In the genomic region with DNA sequence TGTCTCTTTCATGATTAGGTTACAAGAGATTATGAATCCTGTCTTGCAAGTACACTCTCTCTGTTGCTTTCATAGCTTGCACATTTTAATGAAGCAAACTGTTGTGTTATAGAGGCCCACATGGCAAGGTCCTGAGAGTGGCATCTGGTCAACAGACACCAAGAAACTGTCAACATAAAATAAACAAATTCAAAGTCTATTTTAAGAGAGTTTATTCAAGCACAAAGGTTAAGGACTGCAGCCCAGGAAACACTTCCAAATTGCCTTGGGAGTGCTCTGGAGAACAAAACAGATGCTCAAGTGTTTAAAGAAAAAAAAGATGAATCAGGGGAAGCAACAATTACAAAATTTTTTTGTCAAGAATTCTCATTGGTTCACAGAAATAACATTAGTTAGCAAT, we compare ENCODE assay signal across 1 cellular context.
TF ChIP-seq lines count a peak whose summit lies in the region.

No MANE protein-coding gene starts in this region.

TF ChIP-seq in WTC11, 78 proteins besides CTCF, POLR2A, EP300 and RAD21 (continued from another document):
- TF ChIP-seq ZNF396 (CRISPR knock-in tag; IDR thresholded peaks at IDR 0.05; ENCODE audit: borderline replicate concordance) (no peak), IRF1 (CRISPR knock-in tag; IDR thresholded peaks at IDR 0.05) (no peak), SMAD4 (CRISPR knock-in tag; IDR thresholded peaks at IDR 0.05) (no peak)
